In genomic region chr9:127802576-127803443, GRCh38 we compare ENCODE assay signal across 8 cellular contexts. TPM values are rescaled to one million over a fixed set of nuclear protein-coding genes. Genes with fewer than 3 reads are reported as not detected.
DNase-seq lines count a peak whose midpoint lies in the region; ATAC-seq and TF ChIP-seq lines count a peak whose summit lies in the region.

Gene FPGS, plus strand, starts transcription at chr9:127802882. Its CDS starts 43 bp downstream, at chr9:127802925.

- peak within 1 kb of the TSS; percentile 97 for H3K4me3 ChIP-seq in endodermal cell (ENCODE audit: low read length)
- peak within 1 kb of the TSS; percentile 72 for H3K4me3 ChIP-seq in mesodermal cell (ENCODE audit: extremely low read depth, insufficient read depth, low read length, poor library complexity, severe bottlenecking)

- TF ChIP-seq CTCF in endodermal cell (conservative IDR thresholded peaks at IDR 0.05) = no peak

- H3K36me3 ChIP-seq in endodermal cell (ENCODE audit: control insufficient read depth, insufficient read depth, low read length) (peaks cover 17% of the 10 kb centered on the region), mesodermal cell (ENCODE audit: control insufficient read depth, insufficient read depth, low read length) (peaks cover 33% of the 10 kb centered on the region)

- H3K27ac Mint-ChIP-seq in endodermal cell = peak within 1 kb of the TSS; percentile 97

- no peaks in the 10 kb centered on the region for H3K27me3 ChIP-seq in endodermal cell (ENCODE audit: control insufficient read depth, insufficient read depth, low read length, poor library complexity, severe bottlenecking)

- peak; percentile 74 for ATAC-seq in GM19463 (IDR thresholded peaks at IDR 0.05; ENCODE audit: unreplicated experiment)

- no peaks in the 10 kb centered on the region for H3K27me3 Mint-ChIP-seq in endodermal cell (ENCODE audit: insufficient read depth)

- peaks cover 5% of the 10 kb centered on the region for H3K4me1 Mint-ChIP-seq in endodermal cell

- H3K9me3 Mint-ChIP-seq in endodermal cell = no peaks in the 10 kb centered on the region

- H3K27ac ChIP-seq in endodermal cell (ENCODE audit: low read depth, low read length) (peak within 1 kb of the TSS; percentile 73), mesodermal cell (ENCODE audit: low read depth, low read length, severe bottlenecking) (peak within 1 kb of the TSS; percentile 82)

- peak within 1 kb of the TSS; percentile 97 for H3K4me3 Mint-ChIP-seq in endodermal cell

- peaks cover 15% of the 10 kb centered on the region for H3K36me3 Mint-ChIP-seq in endodermal cell (ENCODE audit: low read depth)

- H3K9me3 ChIP-seq in endodermal cell (ENCODE audit: control insufficient read depth, low read length) (no peaks in the 10 kb centered on the region), mesodermal cell (ENCODE audit: control insufficient read depth, low read length) (no peaks in the 10 kb centered on the region)

- H3K4me1 ChIP-seq in endodermal cell (ENCODE audit: control insufficient read depth, insufficient read depth, low read length) (peaks cover 13% of the 10 kb centered on the region), mesodermal cell (ENCODE audit: control insufficient read depth, insufficient read depth, low read length, poor library complexity, severe bottlenecking) (no peaks in the 10 kb centered on the region)

- 0 to 1% methylated on average over 23 to 83 of the region's 83 CpGs for WGBS in endodermal cell (ENCODE audit: insufficient coverage in 1 of 2, insufficient read length in 1 of 2), 2 experiments
- WGBS in mesodermal cell (ENCODE audit: insufficient coverage in 2 of 2), 2 experiments = 0% methylated on average over 59 to 63 of the region's 83 CpGs

- H3K9ac ChIP-seq in endodermal cell (ENCODE audit: extremely low read depth, low read length, poor library complexity, severe bottlenecking) = peak within 1 kb of the TSS; percentile 84

- DNase-seq in COLO668 (lab: John Stamatoyannopoulos, UW; ENCODE audit: unreplicated experiment) (peak; percentile 95), HS-27A (ENCODE audit: low read depth) (peak; percentile 29), NOMO-1 treated with dmso at 0.1 percent for 144 hours (lab: John Stamatoyannopoulos, UW; ENCODE audit: unreplicated experiment) (peak; percentile 80), endodermal cell (peak; percentile 95)
- DNase-seq in activated CD8-positive, alpha-beta memory T cell treated with anti-CD3 and anti-CD28 coated beads, Interleukin-2, amount 50 U/mL, for 1 hour (ENCODE audit: extremely low read depth) = peak; percentile 66
- peak; percentile 53 to 73 for DNase-seq in stimulated activated CD8-positive, alpha-beta memory T cell treated with anti-CD3 and anti-CD28 coated beads, Interleukin-15, amount 100 ng/mL, for 4 hours (ENCODE audit: low read depth in 2 of 2)

RNA-seq across cellular contexts. Expression of gene FPGS, which starts in this region (rescaled TPM):
- 10 to 100 TPM; 75.2 to 76.4 TPM for total RNA-seq in endodermal cell
- 46.4 TPM for polyA plus RNA-seq in endodermal cell (2013, experiment 1 of 2)
- 42.8 TPM for polyA plus RNA-seq in endodermal cell (2013, experiment 2 of 2)
- polyA plus RNA-seq in mesodermal cell (2013, experiment 1 of 2) = 57.4 TPM
- polyA plus RNA-seq in mesodermal cell (2013, experiment 2 of 2) = 48.9 TPM

Comparison
In these comparisons a context has a peak if more than half of its experiments do, and no peak if none do; other contexts are left out.
1. Peak in every context shown above with its lines: DNase-seq, ATAC-seq, H3K4me3 ChIP-seq and H3K27ac ChIP-seq.
2. DNase-seq: peak in every context shown above with its lines; median percentile 95 in COLO668; 95 in endodermal cell; 80 in NOMO-1 treated with dmso at 0.1 percent for 144 hours; 66 in activated CD8-positive, alpha-beta memory T cell treated with anti-CD3 and anti-CD28 coated beads, Interleukin-2, amount 50 U/mL, for 1 hour; 63 in stimulated activated CD8-positive, alpha-beta memory T cell treated with anti-CD3 and anti-CD28 coated beads, Interleukin-15, amount 100 ng/mL, for 4 hours; 29 in HS-27A.